In the genomic region with DNA sequence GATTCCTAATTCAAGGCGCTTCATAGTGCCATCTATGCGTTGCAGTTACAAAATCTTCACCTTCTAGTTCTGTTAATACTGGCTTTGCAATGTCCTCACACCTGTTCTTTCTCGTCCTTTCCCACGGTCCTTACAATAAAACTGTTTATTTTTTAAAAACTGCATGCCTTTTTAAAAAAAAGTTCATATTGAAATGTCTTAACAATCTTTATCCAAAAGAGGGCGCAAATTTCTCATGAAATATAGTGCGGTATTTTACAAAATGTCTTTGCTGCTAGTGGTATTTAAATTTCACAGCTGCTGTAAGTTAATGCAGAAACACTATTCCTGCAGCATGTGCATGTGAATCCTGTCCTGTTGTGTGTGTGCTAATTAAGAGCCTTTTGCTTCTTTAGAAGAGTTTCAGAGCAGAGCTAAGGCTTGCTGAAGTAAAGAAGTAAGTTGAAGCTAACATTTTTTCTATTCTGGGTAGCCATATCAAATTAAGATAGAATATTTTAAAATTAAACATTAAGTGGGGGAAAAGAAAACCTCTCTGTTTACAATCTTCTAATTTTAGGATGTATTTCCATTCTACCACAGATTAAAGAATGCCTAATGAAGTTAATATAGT, we compare ENCODE assay signal across 8 cellular contexts. TPM values are rescaled to one million over a fixed set of nuclear protein-coding genes. Genes with fewer than 3 reads are reported as not detected.
DNase-seq lines count a peak whose midpoint lies in the region; ATAC-seq and TF ChIP-seq lines count a peak whose summit lies in the region.

No MANE protein-coding gene starts in this region.

- H3K4me1 Mint-ChIP-seq in HFFc6 (ENCODE audit: low read depth): peaks cover 19% of the 10 kb centered on the region
- no peaks in the 10 kb centered on the region for H3K4me1 Mint-ChIP-seq in CD8-positive, alpha-beta memory T cell

- H3K23ac ChIP-seq in mesendoderm (ENCODE audit: low read length): no peak overlapping the region

- no peak overlapping the region for H3K27ac ChIP-seq in hepatocyte
- no peak overlapping the region for H3K27ac ChIP-seq in CD8-positive, alpha-beta memory T cell (ENCODE audit: low read depth, low read length)
- no peak overlapping the region for H3K27ac ChIP-seq in mesendoderm (ENCODE audit: low read depth, low read length)

- H4K8ac ChIP-seq in mesendoderm (ENCODE audit: low read depth, low read length): no peak overlapping the region

- no peak overlapping the region for H3K4me3 ChIP-seq in BE2C (ENCODE audit: low read depth, low read length)
- no peak overlapping the region for H3K4me3 ChIP-seq in hepatocyte
- H3K4me3 ChIP-seq in CD8-positive, alpha-beta memory T cell (ENCODE audit: low read length): no peak overlapping the region
- H3K4me3 ChIP-seq in mesendoderm (ENCODE audit: low read length): no peak overlapping the region

- POLR2A ChIA-PET in CD8-positive, alpha-beta memory T cell (lab: Charles Lee): no interaction called here

- no peak overlapping the region for H2AFZ ChIP-seq in hepatocyte

- no peak for DNase-seq in BE2C
- DNase-seq in HFFc6: peak; percentile 2
- DNase-seq in hepatocyte (ENCODE audit: low spot score): peak; percentile 43
- no peak for DNase-seq in CD8-positive, alpha-beta memory T cell
- no peak for DNase-seq in NCI-H187 (lab: John Stamatoyannopoulos, UW)
- no peak for DNase-seq in mesendoderm

- no peak overlapping the region for H3K4me3 Mint-ChIP-seq in HFFc6
- no peak overlapping the region for H3K4me3 Mint-ChIP-seq in CD8-positive, alpha-beta memory T cell

- no peak overlapping the region for H4K5ac ChIP-seq in mesendoderm (ENCODE audit: low read length)

- no peak overlapping the region for H2BK120ac ChIP-seq in mesendoderm (ENCODE audit: low read depth, low read length)

- H3K4me1 ChIP-seq in BE2C (no peaks in the 10 kb centered on the region; the same call in 1 of the 2 replicates), hepatocyte (ENCODE audit: insufficient read depth) (no peaks in the 10 kb centered on the region), mesendoderm (ENCODE audit: control insufficient read depth, low read depth, low read length) (no peaks in the 10 kb centered on the region)
- no peaks in the 10 kb centered on the region for H3K4me1 ChIP-seq in CD8-positive, alpha-beta memory T cell (ENCODE audit: insufficient read depth, low read length)

- no peaks in the 10 kb centered on the region for H4K20me1 ChIP-seq in hepatocyte (ENCODE audit: insufficient read depth, poor library complexity, severe bottlenecking)

- no peak overlapping the region for H3K27ac Mint-ChIP-seq in HFFc6
- H3K27ac Mint-ChIP-seq in CD8-positive, alpha-beta memory T cell: no peak overlapping the region

- H3K56ac ChIP-seq in mesendoderm (ENCODE audit: low read length): no peak overlapping the region

- no peak overlapping the region for H2AK5ac ChIP-seq in mesendoderm (ENCODE audit: low read length)

- H3K79me2 ChIP-seq in hepatocyte: no peaks in the 10 kb centered on the region
- no peaks in the 10 kb centered on the region for H3K79me2 ChIP-seq in mesendoderm (ENCODE audit: control insufficient read depth, insufficient read depth, low read length)

- H3K27me3 ChIP-seq in BE2C (no peaks in the 10 kb centered on the region), hepatocyte (no peaks in the 10 kb centered on the region), mesendoderm (ENCODE audit: insufficient read depth, low read length, poor library complexity) (no peaks in the 10 kb centered on the region)
- no peaks in the 10 kb centered on the region for H3K27me3 ChIP-seq in CD8-positive, alpha-beta memory T cell (ENCODE audit: insufficient read depth, low read length, poor library complexity, severe bottlenecking)

- TF ChIP-seq CTCF in BE2C (IDR thresholded peaks at IDR 0.05; ENCODE audit: low read depth, low read length): peak; percentile 40
- TF ChIP-seq CTCF in HFFc6 (IDR thresholded peaks at IDR 0.05): peak; percentile 80
- TF ChIP-seq CTCF in hepatocyte (IDR thresholded peaks at IDR 0.05; ENCODE audit: poor library complexity): peak; percentile 59

- CTCF ChIA-PET in CD8-positive, alpha-beta memory T cell (lab: Charles Lee): interaction anchor here (0.9 to 1.1 kb wide), 2 partner anchors 297 to 299 kb away, joined by 3 to 7 read pairs; no protein-coding TSS in a partner anchor

- H3K36me3 Mint-ChIP-seq in HFFc6 (ENCODE audit: low read depth): no peaks in the 10 kb centered on the region
- no peaks in the 10 kb centered on the region for H3K36me3 Mint-ChIP-seq in CD8-positive, alpha-beta memory T cell

- no peak overlapping the region for H3K4ac ChIP-seq in mesendoderm (ENCODE audit: low read depth, low read length)

- no peaks in the 10 kb centered on the region for H3K9me3 ChIP-seq in BE2C
- H3K9me3 ChIP-seq in hepatocyte (ENCODE audit: low read depth): no peaks in the 10 kb centered on the region
- no peaks in the 10 kb centered on the region for H3K9me3 ChIP-seq in CD8-positive, alpha-beta memory T cell (ENCODE audit: low read length)

- H2BK5ac ChIP-seq in mesendoderm (ENCODE audit: low read length): no peak overlapping the region

- H3K4me2 ChIP-seq in hepatocyte (no peak overlapping the region), mesendoderm (ENCODE audit: low read length) (no peak overlapping the region)

- 33% methylated on average over 6 of the region's 6 CpGs for WGBS in hepatocyte (ENCODE audit: low lambda C conversion rate, missing lambda C conversion rate)
- no CpG with 5 or more reads among the region's 6 CpGs for WGBS in mesendoderm (ENCODE audit: extremely low coverage, insufficient coverage, low lambda C conversion rate)

- H2BK15ac ChIP-seq in mesendoderm (replicated peaks; ENCODE audit: low read depth): no peak overlapping the region

- H3K36me3 ChIP-seq in BE2C (no peaks in the 10 kb centered on the region), hepatocyte (replicated peaks; ENCODE audit: insufficient read depth, low read depth) (no peaks in the 10 kb centered on the region), mesendoderm (ENCODE audit: control insufficient read depth, insufficient read depth, low read length) (no peaks in the 10 kb centered on the region)
- H3K36me3 ChIP-seq in CD8-positive, alpha-beta memory T cell (ENCODE audit: insufficient read depth, low read length): no peaks in the 10 kb centered on the region

- peak; percentile 44; the same call in 2 of the 3 replicates for ATAC-seq in SK-N-SH treated with all-trans-retinoic acid at 6 μM for 48 hours
- no peak for ATAC-seq in HG02973 (IDR thresholded peaks at IDR 0.05; ENCODE audit: unreplicated experiment)

- H3K9ac ChIP-seq in mesendoderm (ENCODE audit: low read length): no peak overlapping the region

- no peak overlapping the region for H3K18ac ChIP-seq in mesendoderm (ENCODE audit: low read length)

- H3K27me3 Mint-ChIP-seq in HFFc6 (ENCODE audit: insufficient read depth): peaks cover 20% of the 10 kb centered on the region
- H3K27me3 Mint-ChIP-seq in CD8-positive, alpha-beta memory T cell: peaks cover 7 to 50% of the 10 kb centered on the region in 2 donors

- no peaks in the 10 kb centered on the region for H3K9me3 Mint-ChIP-seq in HFFc6
- H3K9me3 Mint-ChIP-seq in CD8-positive, alpha-beta memory T cell: no peaks in the 10 kb centered on the region

- no peaks in the 10 kb centered on the region for H3K9me2 ChIP-seq in hepatocyte (replicated peaks; ENCODE audit: insufficient read depth)

- H3K79me1 ChIP-seq in mesendoderm (ENCODE audit: low read length): no peaks in the 10 kb centered on the region

TF ChIP-seq in SK-N-SH treated with all-trans-retinoic acid at 6 μM for 48 hours, 23 proteins besides CTCF, POLR2A, EP300 and RAD21:
- TF ChIP-seq ZC3H10 (CRISPR knock-in tag; IDR thresholded peaks at IDR 0.05) (no peak), ESRRG (CRISPR knock-in tag; IDR thresholded peaks at IDR 0.05) (no peak), CREB5 (CRISPR knock-in tag; IDR thresholded peaks at IDR 0.05; ENCODE audit: low read depth) (no peak)

RNA-seq across cellular contexts. Expression of gene CLDN10, which starts 15.8 kb away (rescaled TPM):
- not detected for polyA plus RNA-seq in BE2C (2012; ENCODE audit: insufficient read depth, insufficient read length, low read depth)
- not detected for total RNA-seq in HFFc6 (2021; fragmentation: NEBNext Ultra II Directional; extraction: Animal tissue kit (Norgen Biotek cat#: 25700))
- 0.83 TPM in 1 of 2 replicates, not detected in the other for total RNA-seq in hepatocyte
- 1.5 and 2.4 TPM in 2 replicates for polyA plus RNA-seq in hepatocyte
- not detected for total RNA-seq in CD8-positive, alpha-beta memory T cell
- polyA plus RNA-seq in CD8-positive, alpha-beta memory T cell: not detected
- polyA plus RNA-seq in mesendoderm (2013, experiment 1 of 2): 29.9 TPM
- polyA plus RNA-seq in mesendoderm (2013, experiment 2 of 2): 30.4 TPM

Comparison
In these comparisons a context has a peak if more than half of its experiments do, and no peak if none do; other contexts are left out.
1. DNase-seq: peak in HFFc6 (single experiment) and hepatocyte (single experiment); none in BE2C (single experiment), CD8-positive, alpha-beta memory T cell (0 of 5), NCI-H187 (0 of 2) and mesendoderm (single experiment).
2. Peak in every context shown above with its lines, with median percentiles within 50 percentile points of each other: CTCF ChIP-seq.